8 cellular contexts compared by ENCODE assay signal in genomic region chr19:19584356-19584755, GRCh38. TPM values are rescaled to one million over a fixed set of nuclear protein-coding genes. Genes with fewer than 3 reads are reported as not detected.
"Had no signal": no experiment of that assay in that cellular context is flagged by ENCODE, and none has a peak within 500 bp of the region (broad histone marks: within the 10 kb centered on the region; RNA-seq: fewer than 3 reads in every experiment).

No MANE protein-coding gene starts in this region.

- H3K4me3 Mint-ChIP-seq: HFFc6, IgD-negative memory B cell had no signal

- H3K9me3 Mint-ChIP-seq: HFFc6, IgD-negative memory B cell had no signal

- FAIRE-seq: HTR-8/SVneo had no signal

- H3K27ac Mint-ChIP-seq: HFFc6, IgD-negative memory B cell had no signal

- H3K36me3 Mint-ChIP-seq: IgD-negative memory B cell had no signal

- H3K36me3 ChIP-seq: HAP-1 had no signal

- H3K4me3 ChIP-seq: HAP-1 had no signal

- H3K4me1 Mint-ChIP-seq: IgD-negative memory B cell had no signal

- DNase-seq: GOT3, H7, HFFc6 had no signal

- H3K9me3 ChIP-seq: HAP-1 had no signal

- H3K27me3 Mint-ChIP-seq: IgD-negative memory B cell had no signal

- ATAC-seq: HCT116 had no signal

RNA-seq across cellular contexts. Expression of gene CILP2, which starts 46.3 kb away (rescaled TPM):
- total RNA-seq: HT-29 had no signal
- polyA plus RNA-seq: IgD-negative memory B cell had no signal

RNA-seq across cellular contexts. Expression of gene YJEFN3, which starts 55.6 kb away (rescaled TPM):
- polyA plus RNA-seq: IgD-negative memory B cell had no signal
